ENCODE assay signal across 1 cellular context in the genomic region with DNA sequence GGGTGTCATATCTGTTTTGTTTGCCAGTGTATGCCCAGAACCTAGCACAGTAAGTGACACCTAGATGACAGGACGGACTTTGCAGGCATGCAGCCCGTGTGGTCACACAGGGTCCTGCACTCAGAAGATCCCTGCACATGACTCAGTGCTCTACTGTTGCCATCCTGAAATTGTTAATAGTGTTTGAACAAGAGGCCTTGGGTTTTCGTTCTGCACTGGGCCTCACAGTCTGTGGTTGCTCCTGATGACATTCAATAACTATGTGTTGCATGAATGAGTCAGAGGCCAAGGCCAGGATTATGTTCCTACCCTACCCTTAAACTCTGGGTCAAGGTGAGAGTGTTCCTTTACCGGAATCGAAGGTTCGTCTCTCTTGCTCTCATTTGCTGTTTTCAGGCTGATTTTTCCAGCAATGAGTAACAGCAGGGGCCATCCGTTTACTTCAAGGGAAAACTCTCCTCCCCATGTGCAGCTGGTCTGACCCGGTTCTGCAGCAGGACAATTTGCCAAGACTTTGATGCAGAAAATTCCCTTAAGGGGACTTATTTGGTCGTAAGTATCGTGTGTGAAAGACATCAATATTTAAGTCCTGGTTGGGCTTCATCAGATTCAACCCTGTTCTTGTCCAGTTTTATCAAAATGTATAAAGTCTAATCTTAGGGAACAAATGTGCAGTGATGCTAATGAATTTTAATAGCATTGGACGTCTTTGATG.
A peak's percentile ranks its signal among the peaks of the same experiment; 100 is the strongest.
TF ChIP-seq lines count a peak whose summit lies in the region.

No MANE protein-coding gene starts in this region.

TF ChIP-seq in HepG2, 621 proteins besides CTCF, POLR2A, EP300 and RAD21 (continued from another document and continues in another):
- TF ChIP-seq, protein P1, sequence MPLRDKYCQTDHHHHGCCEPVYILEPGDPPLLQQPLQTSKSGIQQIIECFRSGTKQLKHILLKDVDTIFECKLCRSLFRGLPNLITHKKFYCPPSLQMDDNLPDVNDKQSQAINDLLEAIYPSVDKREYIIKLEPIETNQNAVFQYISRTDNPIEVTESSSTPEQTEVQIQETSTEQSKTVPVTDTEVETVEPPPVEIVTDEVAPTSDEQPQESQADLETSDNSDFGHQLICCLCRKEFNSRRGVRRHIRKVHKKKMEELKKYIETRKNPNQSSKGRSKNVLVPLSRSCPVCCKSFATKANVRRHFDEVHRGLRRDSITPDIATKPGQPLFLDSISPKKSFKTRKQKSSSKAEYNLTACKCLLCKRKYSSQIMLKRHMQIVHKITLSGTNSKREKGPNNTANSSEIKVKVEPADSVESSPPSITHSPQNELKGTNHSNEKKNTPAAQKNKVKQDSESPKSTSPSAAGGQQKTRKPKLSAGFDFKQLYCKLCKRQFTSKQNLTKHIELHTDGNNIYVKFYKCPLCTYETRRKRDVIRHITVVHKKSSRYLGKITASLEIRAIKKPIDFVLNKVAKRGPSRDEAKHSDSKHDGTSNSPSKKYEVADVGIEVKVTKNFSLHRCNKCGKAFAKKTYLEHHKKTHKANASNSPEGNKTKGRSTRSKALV (CRISPR knock-in tag; IDR thresholded peaks at IDR 0.05) = peak; percentile 36; the same call in 1 of the 2 replicates
- TF ChIP-seq SRY (CRISPR knock-in tag; IDR thresholded peaks at IDR 0.05) (no peak; the same call in 1 of the 2 replicates), ONECUT2 (CRISPR knock-in tag; IDR thresholded peaks at IDR 0.05) (peak; percentile 67; the same call in 1 of the 2 replicates), ZNF614 (CRISPR knock-in tag; IDR thresholded peaks at IDR 0.05; ENCODE audit: borderline replicate concordance) (peak; percentile 98; the same call in 1 of the 2 replicates), SRF (IDR thresholded peaks at IDR 0.05; ENCODE audit: low read depth, low read length) (no peak), KAT8 (CRISPR knock-in tag; IDR thresholded peaks at IDR 0.05) (peak; percentile 87), ZSCAN20 (CRISPR knock-in tag; IDR thresholded peaks at IDR 0.05; ENCODE audit: borderline replicate concordance) (no peak), ZNF543 (CRISPR knock-in tag; IDR thresholded peaks at IDR 0.05) (peak; percentile 88; the same call in 1 of the 2 replicates), ESRRA (CRISPR knock-in tag; IDR thresholded peaks at IDR 0.05; ENCODE audit: low read depth) (peak; percentile 99), SNRNP70 (IDR thresholded peaks at IDR 0.05; ENCODE audit: low read depth, low read length) (no peak), ZMYM3 (CRISPR knock-in tag; IDR thresholded peaks at IDR 0.05) (peak; percentile 93), GATAD1 (CRISPR knock-in tag; IDR thresholded peaks at IDR 0.05) (peak; percentile 80), HOXD1 (CRISPR knock-in tag; IDR thresholded peaks at IDR 0.05) (peak; percentile 88; the same call in 1 of the 2 replicates), ZBTB3 (CRISPR knock-in tag; IDR thresholded peaks at IDR 0.05; ENCODE audit: borderline replicate concordance, low read depth) (peak; percentile 45; the same call in 1 of the 2 replicates), ZNF3 (CRISPR knock-in tag; IDR thresholded peaks at IDR 0.05) (peak; percentile 85), NR2C2 (CRISPR knock-in tag; IDR thresholded peaks at IDR 0.05; ENCODE audit: borderline replicate concordance) (peak; percentile 95), PLRG1 (conservative IDR thresholded peaks at IDR 0.05) (no peak), ZNF24 (IDR thresholded peaks at IDR 0.05) (peak; percentile 53; the same call in 1 of the 2 replicates), ARNT (IDR thresholded peaks at IDR 0.05) (no peak), XRCC5 (optimal IDR thresholded peaks at IDR 0.05; ENCODE audit: low read length) (peak; percentile 94), SOX13 (IDR thresholded peaks at IDR 0.05) (peak; percentile 90), SOX13 (CRISPR knock-in tag; conservative IDR thresholded peaks at IDR 0.05 in 1 of 2, IDR thresholded peaks at IDR 0.05 in 1 of 2) (peak; percentile 50 to 96; a peak in 2 of 4 replicates), ZNF660 (CRISPR knock-in tag; IDR thresholded peaks at IDR 0.05; ENCODE audit: borderline replicate concordance, low read depth) (no peak), SMC3 (IDR thresholded peaks at IDR 0.05; ENCODE audit: low read length) (peak; percentile 89), FOSL1 (CRISPR knock-in tag; IDR thresholded peaks at IDR 0.05; ENCODE audit: borderline replicate concordance) (peak; percentile 100), ZNF749 (CRISPR knock-in tag; IDR thresholded peaks at IDR 0.05; ENCODE audit: borderline replicate concordance) (no peak; the same call in 1 of the 2 replicates), HDAC6 (IDR thresholded peaks at IDR 0.05; ENCODE audit: low read depth, low read length) (no peak), EHMT2 (IDR thresholded peaks at IDR 0.05; ENCODE audit: borderline replicate concordance, low read depth, low read length) (peak; percentile 79; the same call in 1 of the 2 replicates), SOX6 (IDR thresholded peaks at IDR 0.05) (no peak), SOX6 (CRISPR knock-in tag; IDR thresholded peaks at IDR 0.05) (peak; percentile 97), ZNF550 (CRISPR knock-in tag; IDR thresholded peaks at IDR 0.05; ENCODE audit: borderline replicate concordance) (no peak; the same call in 1 of the 2 replicates), ATAD3A (CRISPR knock-in tag; IDR thresholded peaks at IDR 0.05) (no peak), ZNF282 (IDR thresholded peaks at IDR 0.05; ENCODE audit: partially characterized antibody) (no peak), ZZZ3 (CRISPR knock-in tag; IDR thresholded peaks at IDR 0.05; ENCODE audit: borderline replicate concordance) (0 out of 2 replicates have a peak, but pooled peaks have one; percentile 77), NFATC3 (CRISPR knock-in tag; IDR thresholded peaks at IDR 0.05) (peak; percentile 85; the same call in 1 of the 2 replicates), MAFK (conservative IDR thresholded peaks at IDR 0.05 in 1 of 2, IDR thresholded peaks at IDR 0.05 in 1 of 2; ENCODE audit: low read length in 2 of 2) (peak in 1 of 2 experiments; percentile 20; a peak in 2 of 4 replicates), ZNF432 (CRISPR knock-in tag; IDR thresholded peaks at IDR 0.05; ENCODE audit: borderline replicate concordance) (no peak), SIX1 (CRISPR knock-in tag; IDR thresholded peaks at IDR 0.05; ENCODE audit: borderline replicate concordance) (peak; percentile 84; the same call in 1 of the 2 replicates), ZNF335 (CRISPR knock-in tag; IDR thresholded peaks at IDR 0.05) (peak; percentile 92; the same call in 1 of the 2 replicates)
- TF ChIP-seq, protein P2, sequence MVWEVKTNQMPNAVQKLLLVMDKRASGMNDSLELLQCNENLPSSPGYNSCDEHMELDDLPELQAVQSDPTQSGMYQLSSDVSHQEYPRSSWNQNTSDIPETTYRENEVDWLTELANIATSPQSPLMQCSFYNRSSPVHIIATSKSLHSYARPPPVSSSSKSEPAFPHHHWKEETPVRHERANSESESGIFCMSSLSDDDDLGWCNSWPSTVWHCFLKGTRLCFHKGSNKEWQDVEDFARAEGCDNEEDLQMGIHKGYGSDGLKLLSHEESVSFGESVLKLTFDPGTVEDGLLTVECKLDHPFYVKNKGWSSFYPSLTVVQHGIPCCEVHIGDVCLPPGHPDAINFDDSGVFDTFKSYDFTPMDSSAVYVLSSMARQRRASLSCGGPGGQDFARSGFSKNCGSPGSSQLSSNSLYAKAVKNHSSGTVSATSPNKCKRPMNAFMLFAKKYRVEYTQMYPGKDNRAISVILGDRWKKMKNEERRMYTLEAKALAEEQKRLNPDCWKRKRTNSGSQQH (CRISPR knock-in tag; IDR thresholded peaks at IDR 0.05; ENCODE audit: low read depth) = peak; percentile 96
- TF ChIP-seq, protein P3, sequence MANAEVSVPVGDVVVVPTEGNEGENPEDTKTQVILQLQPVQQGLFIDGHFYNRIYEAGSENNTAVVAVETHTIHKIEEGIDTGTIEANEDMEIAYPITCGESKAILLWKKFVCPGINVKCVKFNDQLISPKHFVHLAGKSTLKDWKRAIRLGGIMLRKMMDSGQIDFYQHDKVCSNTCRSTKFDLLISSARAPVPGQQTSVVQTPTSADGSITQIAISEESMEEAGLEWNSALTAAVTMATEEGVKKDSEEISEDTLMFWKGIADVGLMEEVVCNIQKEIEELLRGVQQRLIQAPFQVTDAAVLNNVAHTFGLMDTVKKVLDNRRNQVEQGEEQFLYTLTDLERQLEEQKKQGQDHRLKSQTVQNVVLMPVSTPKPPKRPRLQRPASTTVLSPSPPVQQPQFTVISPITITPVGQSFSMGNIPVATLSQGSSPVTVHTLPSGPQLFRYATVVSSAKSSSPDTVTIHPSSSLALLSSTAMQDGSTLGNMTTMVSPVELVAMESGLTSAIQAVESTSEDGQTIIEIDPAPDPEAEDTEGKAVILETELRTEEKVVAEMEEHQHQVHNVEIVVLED (CRISPR knock-in tag; IDR thresholded peaks at IDR 0.05; ENCODE audit: borderline replicate concordance) = peak; percentile 56; the same call in 1 of the 2 replicates
- TF ChIP-seq, protein P4, sequence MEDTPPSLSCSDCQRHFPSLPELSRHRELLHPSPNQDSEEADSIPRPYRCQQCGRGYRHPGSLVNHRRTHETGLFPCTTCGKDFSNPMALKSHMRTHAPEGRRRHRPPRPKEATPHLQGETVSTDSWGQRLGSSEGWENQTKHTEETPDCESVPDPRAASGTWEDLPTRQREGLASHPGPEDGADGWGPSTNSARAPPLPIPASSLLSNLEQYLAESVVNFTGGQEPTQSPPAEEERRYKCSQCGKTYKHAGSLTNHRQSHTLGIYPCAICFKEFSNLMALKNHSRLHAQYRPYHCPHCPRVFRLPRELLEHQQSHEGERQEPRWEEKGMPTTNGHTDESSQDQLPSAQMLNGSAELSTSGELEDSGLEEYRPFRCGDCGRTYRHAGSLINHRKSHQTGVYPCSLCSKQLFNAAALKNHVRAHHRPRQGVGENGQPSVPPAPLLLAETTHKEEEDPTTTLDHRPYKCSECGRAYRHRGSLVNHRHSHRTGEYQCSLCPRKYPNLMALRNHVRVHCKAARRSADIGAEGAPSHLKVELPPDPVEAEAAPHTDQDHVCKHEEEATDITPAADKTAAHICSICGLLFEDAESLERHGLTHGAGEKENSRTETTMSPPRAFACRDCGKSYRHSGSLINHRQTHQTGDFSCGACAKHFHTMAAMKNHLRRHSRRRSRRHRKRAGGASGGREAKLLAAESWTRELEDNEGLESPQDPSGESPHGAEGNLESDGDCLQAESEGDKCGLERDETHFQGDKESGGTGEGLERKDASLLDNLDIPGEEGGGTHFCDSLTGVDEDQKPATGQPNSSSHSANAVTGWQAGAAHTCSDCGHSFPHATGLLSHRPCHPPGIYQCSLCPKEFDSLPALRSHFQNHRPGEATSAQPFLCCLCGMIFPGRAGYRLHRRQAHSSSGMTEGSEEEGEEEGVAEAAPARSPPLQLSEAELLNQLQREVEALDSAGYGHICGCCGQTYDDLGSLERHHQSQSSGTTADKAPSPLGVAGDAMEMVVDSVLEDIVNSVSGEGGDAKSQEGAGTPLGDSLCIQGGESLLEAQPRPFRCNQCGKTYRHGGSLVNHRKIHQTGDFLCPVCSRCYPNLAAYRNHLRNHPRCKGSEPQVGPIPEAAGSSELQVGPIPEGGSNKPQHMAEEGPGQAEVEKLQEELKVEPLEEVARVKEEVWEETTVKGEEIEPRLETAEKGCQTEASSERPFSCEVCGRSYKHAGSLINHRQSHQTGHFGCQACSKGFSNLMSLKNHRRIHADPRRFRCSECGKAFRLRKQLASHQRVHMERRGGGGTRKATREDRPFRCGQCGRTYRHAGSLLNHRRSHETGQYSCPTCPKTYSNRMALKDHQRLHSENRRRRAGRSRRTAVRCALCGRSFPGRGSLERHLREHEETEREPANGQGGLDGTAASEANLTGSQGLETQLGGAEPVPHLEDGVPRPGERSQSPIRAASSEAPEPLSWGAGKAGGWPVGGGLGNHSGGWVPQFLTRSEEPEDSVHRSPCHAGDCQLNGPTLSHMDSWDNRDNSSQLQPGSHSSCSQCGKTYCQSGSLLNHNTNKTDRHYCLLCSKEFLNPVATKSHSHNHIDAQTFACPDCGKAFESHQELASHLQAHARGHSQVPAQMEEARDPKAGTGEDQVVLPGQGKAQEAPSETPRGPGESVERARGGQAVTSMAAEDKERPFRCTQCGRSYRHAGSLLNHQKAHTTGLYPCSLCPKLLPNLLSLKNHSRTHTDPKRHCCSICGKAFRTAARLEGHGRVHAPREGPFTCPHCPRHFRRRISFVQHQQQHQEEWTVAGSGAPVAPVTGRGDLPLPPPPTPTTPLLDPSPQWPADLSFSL (CRISPR knock-in tag; IDR thresholded peaks at IDR 0.05) = peak; percentile 47
- TF ChIP-seq, protein P5, sequence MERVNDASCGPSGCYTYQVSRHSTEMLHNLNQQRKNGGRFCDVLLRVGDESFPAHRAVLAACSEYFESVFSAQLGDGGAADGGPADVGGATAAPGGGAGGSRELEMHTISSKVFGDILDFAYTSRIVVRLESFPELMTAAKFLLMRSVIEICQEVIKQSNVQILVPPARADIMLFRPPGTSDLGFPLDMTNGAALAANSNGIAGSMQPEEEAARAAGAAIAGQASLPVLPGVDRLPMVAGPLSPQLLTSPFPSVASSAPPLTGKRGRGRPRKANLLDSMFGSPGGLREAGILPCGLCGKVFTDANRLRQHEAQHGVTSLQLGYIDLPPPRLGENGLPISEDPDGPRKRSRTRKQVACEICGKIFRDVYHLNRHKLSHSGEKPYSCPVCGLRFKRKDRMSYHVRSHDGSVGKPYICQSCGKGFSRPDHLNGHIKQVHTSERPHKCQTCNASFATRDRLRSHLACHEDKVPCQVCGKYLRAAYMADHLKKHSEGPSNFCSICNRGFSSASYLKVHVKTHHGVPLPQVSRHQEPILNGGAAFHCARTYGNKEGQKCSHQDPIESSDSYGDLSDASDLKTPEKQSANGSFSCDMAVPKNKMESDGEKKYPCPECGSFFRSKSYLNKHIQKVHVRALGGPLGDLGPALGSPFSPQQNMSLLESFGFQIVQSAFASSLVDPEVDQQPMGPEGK (CRISPR knock-in tag; IDR thresholded peaks at IDR 0.05) = peak; percentile 84
- TF ChIP-seq, protein P6, sequence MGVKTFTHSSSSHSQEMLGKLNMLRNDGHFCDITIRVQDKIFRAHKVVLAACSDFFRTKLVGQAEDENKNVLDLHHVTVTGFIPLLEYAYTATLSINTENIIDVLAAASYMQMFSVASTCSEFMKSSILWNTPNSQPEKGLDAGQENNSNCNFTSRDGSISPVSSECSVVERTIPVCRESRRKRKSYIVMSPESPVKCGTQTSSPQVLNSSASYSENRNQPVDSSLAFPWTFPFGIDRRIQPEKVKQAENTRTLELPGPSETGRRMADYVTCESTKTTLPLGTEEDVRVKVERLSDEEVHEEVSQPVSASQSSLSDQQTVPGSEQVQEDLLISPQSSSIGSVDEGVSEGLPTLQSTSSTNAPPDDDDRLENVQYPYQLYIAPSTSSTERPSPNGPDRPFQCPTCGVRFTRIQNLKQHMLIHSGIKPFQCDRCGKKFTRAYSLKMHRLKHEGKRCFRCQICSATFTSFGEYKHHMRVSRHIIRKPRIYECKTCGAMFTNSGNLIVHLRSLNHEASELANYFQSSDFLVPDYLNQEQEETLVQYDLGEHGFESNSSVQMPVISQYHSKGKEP (CRISPR knock-in tag; IDR thresholded peaks at IDR 0.05) = no peak; the same call in 1 of the 2 replicates
- TF ChIP-seq, protein P7, sequence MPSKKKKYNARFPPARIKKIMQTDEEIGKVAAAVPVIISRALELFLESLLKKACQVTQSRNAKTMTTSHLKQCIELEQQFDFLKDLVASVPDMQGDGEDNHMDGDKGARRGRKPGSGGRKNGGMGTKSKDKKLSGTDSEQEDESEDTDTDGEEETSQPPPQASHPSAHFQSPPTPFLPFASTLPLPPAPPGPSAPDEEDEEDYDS (CRISPR knock-in tag; IDR thresholded peaks at IDR 0.05) = peak; percentile 56; the same call in 1 of the 2 replicates
- TF ChIP-seq, protein P8, sequence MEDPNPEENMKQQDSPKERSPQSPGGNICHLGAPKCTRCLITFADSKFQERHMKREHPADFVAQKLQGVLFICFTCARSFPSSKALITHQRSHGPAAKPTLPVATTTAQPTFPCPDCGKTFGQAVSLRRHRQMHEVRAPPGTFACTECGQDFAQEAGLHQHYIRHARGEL (CRISPR knock-in tag; IDR thresholded peaks at IDR 0.05) = 0 out of 2 replicates have a peak, but pooled peaks have one; percentile 52
